ENCODE assay signal across 2 cellular contexts in genomic region chr1:75672108-75672507, GRCh38.
TF ChIP-seq lines count a peak whose summit lies in the region.

No MANE protein-coding gene starts in this region.

TF ChIP-seq in HCT116, 20 proteins besides CTCF, POLR2A, EP300 and RAD21 (continued from another document):
- TF ChIP-seq ZFX (IDR thresholded peaks at IDR 0.05) (no peak), TCF7L2 (IDR thresholded peaks at IDR 0.05; ENCODE audit: borderline replicate concordance, extremely low read depth, insufficient read depth, insufficient read length) (no peak), SRF (IDR thresholded peaks at IDR 0.05; ENCODE audit: low read depth) (no peak), JUND (IDR thresholded peaks at IDR 0.05) (no peak), POLR2AphosphoS5 (IDR thresholded peaks at IDR 0.05; ENCODE audit: low read depth, low read length) (no peak), SP1 (IDR thresholded peaks at IDR 0.05; ENCODE audit: low read depth) (no peak), ELF1 (IDR thresholded peaks at IDR 0.05; ENCODE audit: borderline replicate concordance, low read depth) (no peak), REST (IDR thresholded peaks at IDR 0.05; ENCODE audit: low read depth) (no peak), ZNF274 (IDR thresholded peaks at IDR 0.05; ENCODE audit: low read depth, low read length) (no peak), CBX3 (IDR thresholded peaks at IDR 0.05; ENCODE audit: low read depth) (no peak)

TF ChIP-seq in WTC11, 78 proteins besides CTCF, POLR2A, EP300 and RAD21 (continued from another document):
- no peak for TF ChIP-seq ZBTB43 (CRISPR knock-in tag; IDR thresholded peaks at IDR 0.05)
- TF ChIP-seq GTF2I (CRISPR knock-in tag; conservative IDR thresholded peaks at IDR 0.05), result no peak
- no peak for TF ChIP-seq CBFB (CRISPR knock-in tag; IDR thresholded peaks at IDR 0.05; ENCODE audit: low read depth)
- no peak for TF ChIP-seq SOX15 (CRISPR knock-in tag; IDR thresholded peaks at IDR 0.05)
- TF ChIP-seq ZNF219 (CRISPR knock-in tag; IDR thresholded peaks at IDR 0.05; ENCODE audit: borderline replicate concordance), result no peak
- no peak for TF ChIP-seq NFYB (CRISPR knock-in tag; conservative IDR thresholded peaks at IDR 0.05; ENCODE audit: low read depth)
- TF ChIP-seq FOXJ3 (CRISPR knock-in tag; IDR thresholded peaks at IDR 0.05; ENCODE audit: borderline replicate concordance), result no peak
- TF ChIP-seq NR3C1 (CRISPR knock-in tag; conservative IDR thresholded peaks at IDR 0.05; ENCODE audit: low read depth), result no peak
